In the genomic region with DNA sequence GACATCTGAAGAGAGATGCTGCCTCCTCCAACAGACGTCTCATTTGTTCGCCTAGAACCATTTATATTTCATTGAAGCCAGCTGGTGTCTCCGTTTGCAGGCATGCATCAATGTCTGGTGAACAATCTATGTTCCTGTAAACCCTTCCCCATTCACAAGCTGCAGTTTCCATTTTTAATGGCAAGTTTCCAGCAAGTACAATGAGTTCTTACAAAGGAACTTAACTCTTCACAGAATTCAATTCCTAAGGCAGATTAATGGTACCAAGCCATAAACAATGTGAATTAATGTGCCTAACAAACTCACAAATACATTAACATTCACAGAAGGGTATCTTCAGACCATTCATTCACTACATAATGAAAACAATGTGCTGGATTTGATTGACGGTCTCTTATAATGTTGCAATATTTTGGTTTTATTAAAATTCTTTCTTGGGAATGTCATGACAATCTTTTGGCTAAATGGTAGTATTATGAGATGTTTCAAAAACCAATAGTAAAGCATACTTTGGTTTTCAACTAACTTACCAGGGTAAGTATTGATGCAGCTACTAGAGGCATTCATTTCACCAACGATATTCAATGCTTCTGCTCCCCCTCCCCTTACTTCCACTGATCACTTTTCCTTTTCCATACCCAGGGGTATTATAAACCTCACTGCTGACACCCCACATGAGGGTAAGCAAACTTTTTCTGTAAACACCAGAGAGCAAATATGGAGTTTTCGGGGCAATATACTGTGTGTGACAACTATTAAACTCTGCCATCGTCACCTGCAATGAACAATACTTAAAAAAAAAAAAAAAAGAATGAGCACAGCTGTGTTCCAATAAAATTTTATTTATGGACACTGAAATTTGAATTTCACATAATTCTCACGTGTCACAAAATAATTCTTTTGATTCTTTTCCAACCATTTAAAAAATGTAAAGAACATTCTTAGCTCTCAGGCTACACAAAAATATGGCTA, we compare ENCODE assay signal across 7 cellular contexts. TPM values are rescaled to one million over a fixed set of nuclear protein-coding genes. Genes with fewer than 3 reads are reported as not detected.
DNase-seq lines count a peak whose midpoint lies in the region; ATAC-seq and TF ChIP-seq lines count a peak whose summit lies in the region.

No MANE protein-coding gene starts in this region.

- H3K27ac ChIP-seq in liver (ENCODE audit: low read depth in 1 of 2, low read length in 2 of 2) (peak overlapping the region; percentile 98 to 99), tibial artery (peak overlapping the region in 1 of 2 donors; percentile 97)

- H3K9me3 ChIP-seq in liver (ENCODE audit: control insufficient read depth in 4 of 4, low read length in 3 of 4), result no peaks in the 10 kb centered on the region
- no peaks in the 10 kb centered on the region for H3K9me3 ChIP-seq in tibial artery

- TF ChIP-seq RAD21 in liver (IDR thresholded peaks at IDR 0.05), result no peak

- peaks cover 10 to 54% (median 18%) of the 10 kb centered on the region in 4 donors for H3K4me1 ChIP-seq in liver (ENCODE audit: control insufficient read depth in 4 of 4, insufficient read depth in 4 of 4, low read length in 3 of 4)
- H3K4me1 ChIP-seq in tibial artery, result peaks cover 0 to 72% (median 19%) of the 10 kb centered on the region in 4 donors

- no peak for ATAC-seq in GM19351 (IDR thresholded peaks at IDR 0.05; ENCODE audit: unreplicated experiment)

- WGBS in liver, result 35% methylated on average over 8 of the region's 8 CpGs

- TF ChIP-seq CTCF in liver (IDR thresholded peaks at IDR 0.05; ENCODE audit: low read depth, low read length, missing input control) (no peak), tibial artery (IDR thresholded peaks at IDR 0.05) (no peak)

- intact Hi-C loops in tibial artery (cut with DNase I; ENCODE audit: low total_unique reads), result no loop called here

- peak overlapping the region; percentile 86 to 98 for H3K9ac ChIP-seq in liver (ENCODE audit: low read depth in 1 of 2, low read length in 2 of 2)

- peak; percentile 86 for DNase-seq in GM04503 (ENCODE audit: low read depth)
- DNase-seq in MV-4-11 (lab: John Stamatoyannopoulos, UW), result peak; percentile 58
- peak; percentile 83 for DNase-seq in astrocyte of the hippocampus (ENCODE audit: low read depth, low spot score)
- no peak for DNase-seq in tibial artery
- DNase-seq in HPDE6-E6E7 (ENCODE audit: extremely low spot score), result no peak

- no peaks in the 10 kb centered on the region for H3K27me3 ChIP-seq in liver (ENCODE audit: control insufficient read depth in 4 of 4, insufficient read depth in 4 of 4, low read length in 3 of 4)
- no peaks in the 10 kb centered on the region for H3K27me3 ChIP-seq in tibial artery

- peak overlapping the region; percentile 26 to 73 (median 67) for H3K4me3 ChIP-seq in liver (ENCODE audit: low read depth in 1 of 3, low read length in 3 of 3)
- H3K4me3 ChIP-seq in tibial artery, result peak overlapping the region; percentile 73 to 98

- H3K36me3 ChIP-seq in liver (ENCODE audit: control insufficient read depth in 4 of 4, insufficient read depth in 3 of 4, low read depth in 1 of 4, low read length in 3 of 4) (no peaks in the 10 kb centered on the region), tibial artery (no peaks in the 10 kb centered on the region)

TF ChIP-seq in liver, 16 proteins besides CTCF, POLR2A, EP300 and RAD21:
- TF ChIP-seq YY1 (IDR thresholded peaks at IDR 0.05) (peak; percentile 29), EGR1 (IDR thresholded peaks at IDR 0.05; ENCODE audit: low read depth in 2 of 2) (no peak)

RNA-seq across cellular contexts. Expression of gene AKIRIN2, which starts 4.2 kb away (rescaled TPM):
- total RNA-seq in liver, result 10 to 100 TPM; 12.2 to 18.8 TPM
- 10 to 100 TPM; 11.0 to 16.6 TPM for polyA plus RNA-seq in liver

Comparison
In these comparisons a context has a peak if more than half of its experiments do, and no peak if none do; other contexts are left out.
1. DNase-seq: peak in GM04503 (single experiment), MV-4-11 (single experiment) and astrocyte of the hippocampus (single experiment); none in tibial artery (0 of 2) and HPDE6-E6E7 (single experiment).